9 cellular contexts compared by ENCODE assay signal in genomic region chr21:35721701-35722100, GRCh38.
"Had no signal": no experiment of that assay in that cellular context is flagged by ENCODE, and none has a peak within 500 bp of the region (broad histone marks: within the 10 kb centered on the region; RNA-seq: fewer than 3 reads in every experiment).

No MANE protein-coding gene starts in this region.

- H3K4me1 ChIP-seq: HAP-1 had no signal

- H3K9ac ChIP-seq: GM23248 had no signal

- H3K9me3 ChIP-seq: HAP-1 had no signal

- H3K27ac ChIP-seq: GM23248 had no signal

- H2AFZ ChIP-seq: GM23248 had no signal

- DNase-seq: GM23248, GOT3, H7, HFFc6, IMR-90, KG1 had no signal

- H3K36me3 ChIP-seq: HAP-1 had no signal

- H3K4me3 ChIP-seq: GM23248, HAP-1, K562 had no signal

- ATAC-seq: HCT116, K562 had no signal
